8 cellular contexts compared by ENCODE assay signal in the genomic region with DNA sequence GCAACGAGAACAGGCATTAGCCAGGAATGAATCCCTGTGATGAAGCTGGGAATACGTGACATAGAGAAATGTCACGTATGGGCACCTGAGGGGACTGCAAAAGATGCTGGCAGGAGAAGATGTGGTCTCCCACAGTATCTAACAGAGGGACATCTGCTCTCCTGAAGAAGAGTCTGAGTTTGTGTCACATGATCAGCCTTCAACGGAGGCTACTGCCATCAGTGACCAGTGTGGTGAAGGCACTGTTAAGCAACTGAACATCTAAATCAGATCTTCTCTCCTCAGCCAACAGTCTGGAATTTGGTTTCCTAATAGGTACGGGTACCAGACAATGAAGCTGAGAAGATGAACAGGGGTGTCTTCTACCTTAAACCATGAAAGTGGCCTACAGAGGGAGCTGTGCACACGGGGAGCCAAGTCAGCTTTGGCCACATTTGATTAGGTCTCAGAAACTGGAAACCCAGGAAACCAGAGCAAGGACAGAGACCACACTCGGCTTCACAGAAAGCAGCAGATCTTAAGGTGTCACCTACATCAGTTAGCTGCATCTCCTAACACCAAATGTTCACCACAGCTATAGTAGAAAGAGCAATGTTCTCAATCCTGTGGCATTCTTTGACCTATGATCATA. TPM values are rescaled to one million over a fixed set of nuclear protein-coding genes. Genes with fewer than 3 reads are reported as not detected.
DNase-seq lines count a peak whose midpoint lies in the region; ATAC-seq lines count a peak whose summit lies in the region.

No MANE protein-coding gene starts in this region.

- DNase-seq in ELR (ENCODE audit: low read depth) (peak; percentile 58), OCI-M1 (lab: John Stamatoyannopoulos, UW) (peak; percentile 37), left ventricle myocardium superior (no peak), HuH-7.5 (ENCODE audit: low spot score) (no peak), NCI-H2081 treated with DMSO at 0.1 percent for 48 hours (lab: John Stamatoyannopoulos, UW) (no peak)
- peak; percentile 43 for DNase-seq in activated effector memory CD4-positive, alpha-beta T cell treated with Interleukin-2 at 50 U/mL for 16 hours
- DNase-seq in stimulated activated CD4-positive, alpha-beta T cell treated with anti-CD3 and anti-CD28 coated beads, Interleukin-4, amount 100 ng/mL, for 4 hours = peak; percentile 34 to 40

- intact Hi-C loops in left ventricle myocardium superior (cut with micrococcal nuclease) = no loop called here

- ATAC-seq in GM21576 (IDR thresholded peaks at IDR 0.05; ENCODE audit: unreplicated experiment) = peak; percentile 70
- ATAC-seq in left ventricle myocardium superior = peak; percentile 56

RNA-seq across cellular contexts. Expression of gene BRD7, which starts 41.8 kb away (rescaled TPM):
- 46.7 TPM for total RNA-seq in left ventricle myocardium superior

Comparison
In these comparisons a context has a peak if more than half of its experiments do, and no peak if none do; other contexts are left out.
1. DNase-seq: peak in ELR (single experiment), OCI-M1 (single experiment), activated effector memory CD4-positive, alpha-beta T cell treated with Interleukin-2 at 50 U/mL for 16 hours (single experiment) and stimulated activated CD4-positive, alpha-beta T cell treated with anti-CD3 and anti-CD28 coated beads, Interleukin-4, amount 100 ng/mL, for 4 hours (2 of 2); none in left ventricle myocardium superior (single experiment), HuH-7.5 (single experiment) and NCI-H2081 treated with DMSO at 0.1 percent for 48 hours (single experiment).